Comparison of ENCODE assay signal across 1 cellular context in the genomic region with DNA sequence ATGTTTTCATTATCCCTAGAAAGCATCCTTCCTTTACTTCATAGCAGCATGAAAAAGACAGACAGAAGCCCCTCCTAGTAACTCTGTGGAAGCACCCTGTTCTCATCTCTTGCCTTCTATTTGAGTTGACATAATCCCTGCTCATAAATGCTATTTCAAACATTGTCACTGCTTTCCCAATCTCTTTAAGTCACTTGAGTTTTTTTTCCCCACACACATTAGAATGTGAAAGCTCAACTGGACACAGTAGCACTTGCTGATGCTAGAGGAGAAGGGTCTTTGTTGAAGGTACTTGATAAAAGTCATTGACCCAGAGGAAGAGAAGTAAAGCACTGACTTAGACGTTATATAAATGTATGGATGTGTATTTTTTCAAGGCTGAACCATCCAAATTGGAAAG.
TF ChIP-seq lines count a peak whose summit lies in the region.

No MANE protein-coding gene starts in this region.

TF ChIP-seq in GM12878, 131 proteins besides CTCF, POLR2A, EP300 and RAD21:
- TF ChIP-seq ATF7 (IDR thresholded peaks at IDR 0.05; ENCODE audit: low read depth) (no peak), SUZ12 (IDR thresholded peaks at IDR 0.05; ENCODE audit: unreplicated experiment) (no peak), ZNF622 (IDR thresholded peaks at IDR 0.05) (no peak), CHD1 (IDR thresholded peaks at IDR 0.05; ENCODE audit: low read depth, low read length) (no peak), CHD4 (IDR thresholded peaks at IDR 0.05) (no peak), GATAD2B (conservative IDR thresholded peaks at IDR 0.05; ENCODE audit: low read depth) (no peak), SMC3 (IDR thresholded peaks at IDR 0.05; ENCODE audit: borderline replicate concordance, low read length) (no peak), STAT1 (conservative IDR thresholded peaks at IDR 0.05) (no peak), TCF12 (IDR thresholded peaks at IDR 0.05; ENCODE audit: low read depth, low read length) (no peak), FOS (IDR thresholded peaks at IDR 0.05; ENCODE audit: borderline replicate concordance, extremely low read depth, insufficient read length) (no peak)
- TF ChIP-seq, protein P1, sequence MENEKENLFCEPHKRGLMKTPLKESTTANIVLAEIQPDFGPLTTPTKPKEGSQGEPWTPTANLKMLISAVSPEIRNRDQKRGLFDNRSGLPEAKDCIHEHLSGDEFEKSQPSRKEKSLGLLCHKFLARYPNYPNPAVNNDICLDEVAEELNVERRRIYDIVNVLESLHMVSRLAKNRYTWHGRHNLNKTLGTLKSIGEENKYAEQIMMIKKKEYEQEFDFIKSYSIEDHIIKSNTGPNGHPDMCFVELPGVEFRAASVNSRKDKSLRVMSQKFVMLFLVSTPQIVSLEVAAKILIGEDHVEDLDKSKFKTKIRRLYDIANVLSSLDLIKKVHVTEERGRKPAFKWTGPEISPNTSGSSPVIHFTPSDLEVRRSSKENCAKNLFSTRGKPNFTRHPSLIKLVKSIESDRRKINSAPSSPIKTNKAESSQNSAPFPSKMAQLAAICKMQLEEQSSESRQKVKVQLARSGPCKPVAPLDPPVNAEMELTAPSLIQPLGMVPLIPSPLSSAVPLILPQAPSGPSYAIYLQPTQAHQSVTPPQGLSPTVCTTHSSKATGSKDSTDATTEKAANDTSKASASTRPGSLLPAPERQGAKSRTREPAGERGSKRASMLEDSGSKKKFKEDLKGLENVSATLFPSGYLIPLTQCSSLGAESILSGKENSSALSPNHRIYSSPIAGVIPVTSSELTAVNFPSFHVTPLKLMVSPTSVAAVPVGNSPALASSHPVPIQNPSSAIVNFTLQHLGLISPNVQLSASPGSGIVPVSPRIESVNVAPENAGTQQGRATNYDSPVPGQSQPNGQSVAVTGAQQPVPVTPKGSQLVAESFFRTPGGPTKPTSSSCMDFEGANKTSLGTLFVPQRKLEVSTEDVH (IDR thresholded peaks at IDR 0.05; ENCODE audit: low read depth, partially characterized antibody), result no peak
- TF ChIP-seq, protein P2, sequence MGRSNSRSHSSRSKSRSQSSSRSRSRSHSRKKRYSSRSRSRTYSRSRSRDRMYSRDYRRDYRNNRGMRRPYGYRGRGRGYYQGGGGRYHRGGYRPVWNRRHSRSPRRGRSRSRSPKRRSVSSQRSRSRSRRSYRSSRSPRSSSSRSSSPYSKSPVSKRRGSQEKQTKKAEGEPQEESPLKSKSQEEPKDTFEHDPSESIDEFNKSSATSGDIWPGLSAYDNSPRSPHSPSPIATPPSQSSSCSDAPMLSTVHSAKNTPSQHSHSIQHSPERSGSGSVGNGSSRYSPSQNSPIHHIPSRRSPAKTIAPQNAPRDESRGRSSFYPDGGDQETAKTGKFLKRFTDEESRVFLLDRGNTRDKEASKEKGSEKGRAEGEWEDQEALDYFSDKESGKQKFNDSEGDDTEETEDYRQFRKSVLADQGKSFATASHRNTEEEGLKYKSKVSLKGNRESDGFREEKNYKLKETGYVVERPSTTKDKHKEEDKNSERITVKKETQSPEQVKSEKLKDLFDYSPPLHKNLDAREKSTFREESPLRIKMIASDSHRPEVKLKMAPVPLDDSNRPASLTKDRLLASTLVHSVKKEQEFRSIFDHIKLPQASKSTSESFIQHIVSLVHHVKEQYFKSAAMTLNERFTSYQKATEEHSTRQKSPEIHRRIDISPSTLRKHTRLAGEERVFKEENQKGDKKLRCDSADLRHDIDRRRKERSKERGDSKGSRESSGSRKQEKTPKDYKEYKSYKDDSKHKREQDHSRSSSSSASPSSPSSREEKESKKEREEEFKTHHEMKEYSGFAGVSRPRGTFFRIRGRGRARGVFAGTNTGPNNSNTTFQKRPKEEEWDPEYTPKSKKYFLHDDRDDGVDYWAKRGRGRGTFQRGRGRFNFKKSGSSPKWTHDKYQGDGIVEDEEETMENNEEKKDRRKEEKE (IDR thresholded peaks at IDR 0.05), result no peak
- TF ChIP-seq, protein P3, sequence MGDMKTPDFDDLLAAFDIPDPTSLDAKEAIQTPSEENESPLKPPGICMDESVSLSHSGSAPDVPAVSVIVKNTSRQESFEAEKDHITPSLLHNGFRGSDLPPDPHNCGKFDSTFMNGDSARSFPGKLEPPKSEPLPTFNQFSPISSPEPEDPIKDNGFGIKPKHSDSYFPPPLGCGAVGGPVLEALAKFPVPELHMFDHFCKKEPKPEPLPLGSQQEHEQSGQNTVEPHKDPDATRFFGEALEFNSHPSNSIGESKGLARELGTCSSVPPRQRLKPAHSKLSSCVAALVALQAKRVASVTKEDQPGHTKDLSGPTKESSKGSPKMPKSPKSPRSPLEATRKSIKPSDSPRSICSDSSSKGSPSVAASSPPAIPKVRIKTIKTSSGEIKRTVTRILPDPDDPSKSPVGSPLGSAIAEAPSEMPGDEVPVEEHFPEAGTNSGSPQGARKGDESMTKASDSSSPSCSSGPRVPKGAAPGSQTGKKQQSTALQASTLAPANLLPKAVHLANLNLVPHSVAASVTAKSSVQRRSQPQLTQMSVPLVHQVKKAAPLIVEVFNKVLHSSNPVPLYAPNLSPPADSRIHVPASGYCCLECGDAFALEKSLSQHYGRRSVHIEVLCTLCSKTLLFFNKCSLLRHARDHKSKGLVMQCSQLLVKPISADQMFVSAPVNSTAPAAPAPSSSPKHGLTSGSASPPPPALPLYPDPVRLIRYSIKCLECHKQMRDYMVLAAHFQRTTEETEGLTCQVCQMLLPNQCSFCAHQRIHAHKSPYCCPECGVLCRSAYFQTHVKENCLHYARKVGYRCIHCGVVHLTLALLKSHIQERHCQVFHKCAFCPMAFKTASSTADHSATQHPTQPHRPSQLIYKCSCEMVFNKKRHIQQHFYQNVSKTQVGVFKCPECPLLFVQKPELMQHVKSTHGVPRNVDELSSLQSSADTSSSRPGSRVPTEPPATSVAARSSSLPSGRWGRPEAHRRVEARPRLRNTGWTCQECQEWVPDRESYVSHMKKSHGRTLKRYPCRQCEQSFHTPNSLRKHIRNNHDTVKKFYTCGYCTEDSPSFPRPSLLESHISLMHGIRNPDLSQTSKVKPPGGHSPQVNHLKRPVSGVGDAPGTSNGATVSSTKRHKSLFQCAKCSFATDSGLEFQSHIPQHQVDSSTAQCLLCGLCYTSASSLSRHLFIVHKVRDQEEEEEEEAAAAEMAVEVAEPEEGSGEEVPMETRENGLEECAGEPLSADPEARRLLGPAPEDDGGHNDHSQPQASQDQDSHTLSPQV (IDR thresholded peaks at IDR 0.05), result no peak
TF ChIP-seq in GM12878: peak in this region for 0.
